In the genomic region with DNA sequence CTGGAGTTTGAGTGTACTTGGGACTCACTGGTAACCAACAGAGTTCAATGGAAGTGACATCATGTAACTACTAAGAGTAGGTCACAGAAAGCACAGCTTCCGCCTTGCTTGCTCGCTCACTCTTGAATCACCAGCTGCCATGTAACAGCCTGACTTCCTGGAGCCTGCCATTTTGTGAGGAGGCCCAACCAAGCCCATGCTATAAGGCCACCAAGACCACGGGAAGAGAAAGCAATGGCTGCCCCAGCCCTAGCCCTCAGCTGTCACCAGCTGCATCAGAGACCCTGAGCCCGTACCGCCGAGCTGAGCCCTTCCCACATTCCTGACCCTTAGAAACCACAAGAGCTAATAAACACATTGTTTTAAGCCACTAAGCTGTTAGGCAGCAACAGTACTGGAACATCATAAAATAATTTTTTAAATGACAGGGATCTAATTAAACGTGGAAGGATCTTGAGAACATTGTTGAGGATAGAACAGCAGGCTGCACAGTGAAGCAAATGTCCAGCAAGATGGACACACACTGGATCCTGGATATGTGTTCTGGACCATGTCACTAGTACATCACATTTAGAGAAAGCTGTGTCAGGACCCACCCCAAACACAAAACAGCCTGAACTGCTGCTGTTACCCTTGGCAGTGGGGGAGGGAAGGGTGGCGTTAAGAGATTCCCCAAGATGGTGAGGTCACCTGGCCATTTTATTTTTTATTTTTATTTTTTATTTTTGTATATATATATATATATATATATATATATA, we compare ENCODE assay signal across 20 cellular contexts. TPM values are rescaled to one million over a fixed set of nuclear protein-coding genes. Genes with fewer than 3 reads are reported as not detected.
DNase-seq lines count a peak whose midpoint lies in the region; ATAC-seq and TF ChIP-seq lines count a peak whose summit lies in the region.
"Had no signal": no experiment of that assay in that cellular context is flagged by ENCODE, and none has a peak within 500 bp of the region (broad histone marks: within the 10 kb centered on the region; RNA-seq: fewer than 3 reads in every experiment).

No MANE protein-coding gene starts in this region.

- H4K12ac ChIP-seq in trophoblast cell (ENCODE audit: low read depth, low read length): no peak overlapping the region

- no peaks in the 10 kb centered on the region for H3K79me1 ChIP-seq in trophoblast cell (ENCODE audit: low read length)

- no peaks in the 10 kb centered on the region for H3K27me3 Mint-ChIP-seq in activated T-cell treated with anti-CD3 and anti-CD28 coated beads, Interleukin-2, amount 50 U/mL, for 24 hours

- no peaks in the 10 kb centered on the region for H3K27me3 ChIP-seq in trophoblast cell (ENCODE audit: insufficient read depth, low read length)
- H3K27me3 ChIP-seq: spleen, upper lobe of right lung had no signal

- H3K36me3 Mint-ChIP-seq in activated T-cell treated with anti-CD3 and anti-CD28 coated beads, Interleukin-2, amount 50 U/mL, for 24 hours (ENCODE audit: low read depth): peaks cover 40% of the 10 kb centered on the region

- no peak overlapping the region for H2BK5ac ChIP-seq in trophoblast cell (ENCODE audit: low read depth, low read length, poor library complexity)

- peak overlapping the region; percentile 64 for H3K27ac Mint-ChIP-seq in activated T-cell treated with anti-CD3 and anti-CD28 coated beads, Interleukin-2, amount 50 U/mL, for 24 hours
- H3K27ac Mint-ChIP-seq: CD14-positive monocyte had no signal

- H3K4me1 Mint-ChIP-seq in activated T-cell treated with anti-CD3 and anti-CD28 coated beads, Interleukin-2, amount 50 U/mL, for 24 hours (ENCODE audit: low read depth): peaks cover 3% of the 10 kb centered on the region

- no peak overlapping the region for H2AK5ac ChIP-seq in trophoblast cell (ENCODE audit: low read length)

- H3K9ac ChIP-seq in trophoblast cell (ENCODE audit: low read length): no peak overlapping the region

- H2BK12ac ChIP-seq in trophoblast cell (ENCODE audit: low read length): no peak overlapping the region

- H3K4ac ChIP-seq in trophoblast cell (ENCODE audit: low read depth, low read length): no peak overlapping the region

- no peak overlapping the region for H3K4me2 ChIP-seq in trophoblast cell (ENCODE audit: low read length)

- H2BK120ac ChIP-seq in trophoblast cell (ENCODE audit: insufficient read depth, low read length, poor library complexity): no peak overlapping the region

- no peak overlapping the region for H4K8ac ChIP-seq in trophoblast cell (ENCODE audit: low read depth, low read length)

- H3K27ac ChIP-seq in trophoblast cell (ENCODE audit: low read depth, low read length): no peak overlapping the region
- H3K27ac ChIP-seq: coronary artery, spleen, upper lobe of right lung had no signal

- no peak overlapping the region for H3K18ac ChIP-seq in trophoblast cell (ENCODE audit: low read length)

- no peak for DNase-seq in activated T-cell treated with anti-CD3 and anti-CD28 coated beads, Interleukin-2, amount 50 U/mL, for 24 hours
- no peak for DNase-seq in activated T-cell treated with anti-CD3 and anti-CD28 coated beads, Interleukin-2, amount 50 U/mL, for 1 hour
- peak; percentile 53 for DNase-seq in LHCN-M2 (ENCODE audit: low read depth)
- peak; percentile 26 for DNase-seq in epithelial cell of esophagus (ENCODE audit: low read depth)
- DNase-seq in trophoblast cell: peak; percentile 52 to 71
- no peak for DNase-seq in glomerular visceral epithelial cell (ENCODE audit: extremely low spot score)
- no peak for DNase-seq in GM19240 (ENCODE audit: insufficient read length, low spot score)
- DNase-seq: activated naive CD4-positive, alpha-beta T cell treated with anti-CD3 and anti-CD28 coated beads, Interleukin-2, amount 50 U/mL, for 16 hours; DMS153; naive B cell; NCI-H1048; NCI-H526 treated with DMSO at 0.1 percent for 48 hours; spleen; stimulated activated naive CD4-positive, alpha-beta T cell; T-helper 9 cell; upper lobe of right lung had no signal

- no peaks in the 10 kb centered on the region for H3K79me2 ChIP-seq in trophoblast cell (ENCODE audit: control insufficient read depth, insufficient read depth, low read length, poor library complexity)

- H2AFZ ChIP-seq in trophoblast cell (ENCODE audit: insufficient read depth, low read length, poor library complexity): no peak overlapping the region

- no peak overlapping the region for H3K23ac ChIP-seq in trophoblast cell (ENCODE audit: low read length)

- peaks cover 6 to 7% of the 10 kb centered on the region in 2 experiments for H3K4me1 ChIP-seq in trophoblast cell (ENCODE audit: control insufficient read depth in 1 of 2, insufficient read depth in 2 of 2, low read length in 2 of 2)
- H3K4me1 ChIP-seq: upper lobe of right lung had no signal

- no peak overlapping the region for H3K14ac ChIP-seq in trophoblast cell (ENCODE audit: low read length)

- no peak overlapping the region for H4K91ac ChIP-seq in trophoblast cell (ENCODE audit: low read depth, low read length)

- no peak for ATAC-seq in HG03196 (IDR thresholded peaks at IDR 0.05; ENCODE audit: unreplicated experiment)
- ATAC-seq: upper lobe of right lung had no signal

- H3K4me3 ChIP-seq in epithelial cell of esophagus (ENCODE audit: low read length) (no peak overlapping the region), trophoblast cell (ENCODE audit: low read depth, low read length) (no peak overlapping the region)
- H3K4me3 ChIP-seq: coronary artery, lung, spleen, upper lobe of right lung had no signal

- no peak for TF ChIP-seq CTCF in epithelial cell of esophagus (IDR thresholded peaks at IDR 0.05; ENCODE audit: insufficient read depth, low read depth, low read length, missing control alignments)

- H3K9me3 Mint-ChIP-seq in activated T-cell treated with anti-CD3 and anti-CD28 coated beads, Interleukin-2, amount 50 U/mL, for 24 hours: no peaks in the 10 kb centered on the region

- H3K9me3 ChIP-seq in trophoblast cell (ENCODE audit: insufficient read depth, low read depth, low read length): no peaks in the 10 kb centered on the region
- H3K9me3 ChIP-seq: upper lobe of right lung had no signal

- H3K36me3 ChIP-seq in trophoblast cell (ENCODE audit: control insufficient read depth in 1 of 2, insufficient read depth in 2 of 2, low read length in 2 of 2): peaks cover 12 to 14% of the 10 kb centered on the region in 2 experiments

- no peak overlapping the region for H3K4me3 Mint-ChIP-seq in activated T-cell treated with anti-CD3 and anti-CD28 coated beads, Interleukin-2, amount 50 U/mL, for 24 hours
- H3K4me3 Mint-ChIP-seq: CD14-positive monocyte, naive B cell had no signal

- no CpG with 5 or more reads among the region's 8 CpGs for WGBS in trophoblast cell (ENCODE audit: extremely low coverage, insufficient coverage, insufficient read length)

RNA-seq across cellular contexts. Expression of gene LDLR, which starts 21.7 kb away (rescaled TPM):
- total RNA-seq in LHCN-M2 (2014; rRNA removed): 48.3 and 64.4 TPM in 2 replicates
- 32.2 TPM for polyA plus RNA-seq in LHCN-M2 (2012)
- 105 and 112 TPM in 2 replicates for polyA plus RNA-seq in trophoblast cell (2013)

Comparison
In these comparisons a context has a peak if more than half of its experiments do, and no peak if none do; other contexts are left out.
1. DNase-seq: peak in LHCN-M2 (single experiment), epithelial cell of esophagus (single experiment) and trophoblast cell (2 of 2); none in activated T-cell treated with anti-CD3 and anti-CD28 coated beads, Interleukin-2, amount 50 U/mL, for 24 hours (single experiment), activated T-cell treated with anti-CD3 and anti-CD28 coated beads, Interleukin-2, amount 50 U/mL, for 1 hour (single experiment), glomerular visceral epithelial cell (single experiment) and GM19240 (single experiment).